In genomic region chr2:231373184-231373583, GRCh38 we compare ENCODE assay signal across 21 cellular contexts.
"Had no signal": no experiment of that assay in that cellular context is flagged by ENCODE, and none has a peak within 500 bp of the region (broad histone marks: within the 10 kb centered on the region; RNA-seq: fewer than 3 reads in every experiment).

No MANE protein-coding gene starts in this region.

- H3K27me3 Mint-ChIP-seq: stimulated activated naive CD8-positive, alpha-beta T cell treated with anti-CD3 and anti-CD28 coated beads, Interleukin-15, Interleukin-2, amounts not matched to agents 100 ng/mL and 50 ng/mL, for 24 hours had no signal

- H3K27ac Mint-ChIP-seq: activated CD8-positive, alpha-beta T cell treated with anti-CD3 and anti-CD28 coated beads, Interleukin-2, amount 10 ng/mL, durations not matched to agents 7 days and 5 days; activated T-cell treated with anti-CD3 and anti-CD28 coated beads, Interleukin-2, amount 50 U/mL, for 72 hours; naive thymus-derived CD8-positive, alpha-beta T cell; stimulated activated naive CD8-positive, alpha-beta T cell treated with anti-CD3 and anti-CD28 coated beads, Interleukin-15, Interleukin-2, amounts not matched to agents 100 ng/mL and 50 ng/mL, for 24 hours had no signal

- H3K4me1 Mint-ChIP-seq: central memory CD8-positive, alpha-beta T cell; naive thymus-derived CD8-positive, alpha-beta T cell had no signal

- DNase-seq: activated CD4-positive, alpha-beta T cell treated with anti-CD3 and anti-CD28 coated beads for 4 hours; activated CD8-positive, alpha-beta memory T cell treated with anti-CD3 and anti-CD28 coated beads, Interleukin-2, amount 50 U/mL, for 48 hours; activated CD8-positive, alpha-beta T cell treated with anti-CD3 and anti-CD28 coated beads, Interleukin-2, amount 10 ng/mL, durations not matched to agents 7 days and 5 days; activated gamma-delta T cell; activated T-cell treated with anti-CD3 and anti-CD28 coated beads, Interleukin-2, amount 50 U/mL, for 72 hours; amniotic stem cell; cortex of kidney; effector CD4-positive, alpha-beta T cell; esophagus squamous epithelium; hypothalamus; naive thymus-derived CD8-positive, alpha-beta T cell; occipital lobe; T-helper 2 cell; upper lobe of left lung had no signal

- H3K4me2 ChIP-seq: smooth muscle cell had no signal

- H3K36me3 Mint-ChIP-seq: activated naive CD4-positive, alpha-beta T cell treated with anti-CD3 and anti-CD28 coated beads, Interleukin-2, amount 50 U/mL, for 72 hours; naive thymus-derived CD8-positive, alpha-beta T cell had no signal

- ATAC-seq: activated CD8-positive, alpha-beta T cell treated with anti-CD3 and anti-CD28 coated beads, Interleukin-2, amount 10 ng/mL, durations not matched to agents 7 days and 5 days; activated naive CD4-positive, alpha-beta T cell treated with anti-CD3 and anti-CD28 coated beads, Interleukin-2, amount 50 U/mL, for 72 hours; activated T-cell treated with anti-CD3 and anti-CD28 coated beads, Interleukin-2, amount 50 U/mL, for 72 hours; naive thymus-derived CD8-positive, alpha-beta T cell; right cardiac atrium had no signal

- H3K9me3 ChIP-seq: esophagus squamous epithelium, prostate gland, upper lobe of left lung had no signal

- H3K9me3 Mint-ChIP-seq: activated naive CD4-positive, alpha-beta T cell treated with anti-CD3 and anti-CD28 coated beads, Interleukin-2, amount 50 U/mL, for 72 hours; activated T-cell treated with anti-CD3 and anti-CD28 coated beads, Interleukin-2, amount 50 U/mL, for 72 hours; central memory CD8-positive, alpha-beta T cell; naive thymus-derived CD8-positive, alpha-beta T cell; stimulated activated naive CD8-positive, alpha-beta T cell treated with anti-CD3 and anti-CD28 coated beads, Interleukin-15, Interleukin-2, amounts not matched to agents 100 ng/mL and 50 ng/mL, for 24 hours had no signal

- H3K4me3 ChIP-seq: esophagus squamous epithelium, lung, prostate gland, smooth muscle cell, upper lobe of left lung had no signal

- H3K27me3 ChIP-seq: esophagus squamous epithelium, upper lobe of left lung had no signal

- H3K4me3 Mint-ChIP-seq: activated CD8-positive, alpha-beta T cell treated with anti-CD3 and anti-CD28 coated beads, Interleukin-2, amount 10 ng/mL, durations not matched to agents 7 days and 5 days; activated T-cell treated with anti-CD3 and anti-CD28 coated beads, Interleukin-2, amount 50 U/mL, for 72 hours; central memory CD8-positive, alpha-beta T cell; naive thymus-derived CD8-positive, alpha-beta T cell; stimulated activated naive CD8-positive, alpha-beta T cell treated with anti-CD3 and anti-CD28 coated beads, Interleukin-15, Interleukin-2, amounts not matched to agents 100 ng/mL and 50 ng/mL, for 24 hours had no signal

- H3K4me1 ChIP-seq: esophagus squamous epithelium, prostate gland, upper lobe of left lung had no signal

- H3K27ac ChIP-seq: esophagus squamous epithelium, prostate gland, upper lobe of left lung had no signal

- H3K36me3 ChIP-seq: esophagus squamous epithelium, prostate gland had no signal
